17 cellular contexts compared by ENCODE assay signal in the genomic region with DNA sequence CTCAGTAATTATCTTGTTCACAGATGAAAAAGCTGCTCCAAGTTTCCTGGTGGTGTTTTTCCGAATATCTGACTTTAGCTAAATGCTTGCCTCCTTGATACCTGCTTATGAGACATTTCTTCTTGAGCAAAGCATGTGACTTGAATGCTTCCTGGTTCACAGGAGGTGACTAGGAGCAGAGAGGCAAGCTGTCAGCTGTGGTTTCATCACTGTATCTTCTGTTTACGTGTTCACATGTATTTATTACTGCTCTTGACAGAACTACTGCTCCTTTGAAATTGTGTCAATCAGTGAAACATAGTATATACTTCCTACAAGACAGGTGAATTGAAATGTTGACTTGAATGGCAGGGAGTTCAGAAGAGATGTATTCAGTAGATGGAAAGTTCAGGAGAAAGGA. TPM values are rescaled to one million over a fixed set of nuclear protein-coding genes. Genes with fewer than 3 reads are reported as not detected.
A peak's percentile ranks its signal among the peaks of the same experiment; 100 is the strongest.
DNase-seq lines count a peak whose midpoint lies in the region; ATAC-seq and TF ChIP-seq lines count a peak whose summit lies in the region.
"Had no signal": no experiment of that assay in that cellular context is flagged by ENCODE, and none has a peak within 500 bp of the region (broad histone marks: within the 10 kb centered on the region; RNA-seq: fewer than 3 reads in every experiment).

No MANE protein-coding gene starts in this region.

- peak; percentile 54 for ATAC-seq in activated naive CD8-positive, alpha-beta T cell treated with anti-CD3 and anti-CD28 coated beads, Interleukin-2, amount 50 U/mL, for 24 hours
- ATAC-seq: Panc1 had no signal

- no peak overlapping the region for H3K4me3 ChIP-seq in spleen
- H3K4me3 ChIP-seq: esophagus squamous epithelium, sigmoid colon, thoracic aorta had no signal

- H3K4me3 Mint-ChIP-seq in activated naive CD8-positive, alpha-beta T cell treated with anti-CD3 and anti-CD28 coated beads, Interleukin-2, amount 50 U/mL, for 24 hours: no peak overlapping the region
- no peak overlapping the region for H3K4me3 Mint-ChIP-seq in osteocyte (ENCODE audit: unreplicated experiment)
- H3K4me3 Mint-ChIP-seq: HFFc6 had no signal

- intact Hi-C loops in spleen (cut with DNase I; ENCODE audit: low total_unique reads): no loop called here

- H3K4me1 ChIP-seq in spleen: no peaks in the 10 kb centered on the region
- H3K4me1 ChIP-seq: sigmoid colon had no signal

- no peaks in the 10 kb centered on the region for H3K36me3 Mint-ChIP-seq in activated naive CD8-positive, alpha-beta T cell treated with anti-CD3 and anti-CD28 coated beads, Interleukin-2, amount 50 U/mL, for 24 hours (ENCODE audit: low read depth)
- no peaks in the 10 kb centered on the region for H3K36me3 Mint-ChIP-seq in osteocyte (ENCODE audit: unreplicated experiment)

- H3K27me3 ChIP-seq in spleen (replicated peaks in 1 of 7): no peaks in the 10 kb centered on the region
- H3K27me3 ChIP-seq: esophagus squamous epithelium, sigmoid colon had no signal

- no peaks in the 10 kb centered on the region for H3K36me3 ChIP-seq in spleen
- H3K36me3 ChIP-seq: esophagus squamous epithelium, sigmoid colon, thoracic aorta had no signal

- no peaks in the 10 kb centered on the region for H3K27me3 Mint-ChIP-seq in activated naive CD8-positive, alpha-beta T cell treated with anti-CD3 and anti-CD28 coated beads, Interleukin-2, amount 50 U/mL, for 24 hours
- H3K27me3 Mint-ChIP-seq in osteocyte (ENCODE audit: unreplicated experiment): no peaks in the 10 kb centered on the region

- H3K4me1 Mint-ChIP-seq in activated naive CD8-positive, alpha-beta T cell treated with anti-CD3 and anti-CD28 coated beads, Interleukin-2, amount 50 U/mL, for 24 hours: peaks cover 3% of the 10 kb centered on the region
- no peaks in the 10 kb centered on the region for H3K4me1 Mint-ChIP-seq in osteocyte (ENCODE audit: unreplicated experiment)

- WGBS in spleen, 5 donors: 52 to 74% (median 63%) methylated on average over 2 of the region's 2 CpGs

- no peaks in the 10 kb centered on the region for H3K9me3 ChIP-seq in spleen
- H3K9me3 ChIP-seq: esophagus squamous epithelium, sigmoid colon, thoracic aorta had no signal

- no peak overlapping the region for H3K27ac ChIP-seq in spleen
- H3K27ac ChIP-seq: 22Rv1, esophagus squamous epithelium, sigmoid colon, thoracic aorta had no signal

- no peaks in the 10 kb centered on the region for H3K9me3 Mint-ChIP-seq in activated naive CD8-positive, alpha-beta T cell treated with anti-CD3 and anti-CD28 coated beads, Interleukin-2, amount 50 U/mL, for 24 hours
- H3K9me3 Mint-ChIP-seq in osteocyte (ENCODE audit: unreplicated experiment): no peaks in the 10 kb centered on the region
- H3K9me3 Mint-ChIP-seq: HFFc6 had no signal

- no peak for TF ChIP-seq POLR2A in spleen (IDR thresholded peaks at IDR 0.05)

- H3K27ac Mint-ChIP-seq in activated naive CD8-positive, alpha-beta T cell treated with anti-CD3 and anti-CD28 coated beads, Interleukin-2, amount 50 U/mL, for 24 hours: no peak overlapping the region
- H3K27ac Mint-ChIP-seq in osteocyte (ENCODE audit: unreplicated experiment): no peak overlapping the region
- H3K27ac Mint-ChIP-seq: HFFc6 had no signal

- no peak for TF ChIP-seq CTCF in osteocyte (IDR thresholded peaks at IDR 0.05)
- no peak for TF ChIP-seq CTCF in spleen (IDR thresholded peaks at IDR 0.05 in 8 of 11, conservative IDR thresholded peaks at IDR 0.05 in 3 of 11)

- DNase-seq in DMS153 (lab: John Stamatoyannopoulos, UW) (peak; percentile 18), DMS153 treated with DMSO at 0.1 percent for 48 hours (lab: John Stamatoyannopoulos, UW; ENCODE audit: unreplicated experiment) (no peak), HuH-7 (ENCODE audit: low spot score) (peak; percentile 26), mucosa of gallbladder (ENCODE audit: low spot score) (peak; percentile 28), osteocyte (ENCODE audit: extremely low spot score, unreplicated experiment) (no peak), spleen (no peak)
- no peak for DNase-seq in activated naive CD8-positive, alpha-beta T cell treated with anti-CD3 and anti-CD28 coated beads, Interleukin-2, amount 50 U/mL, for 24 hours
- no peak for DNase-seq in stimulated activated CD4-positive, alpha-beta T cell treated with anti-CD3 and anti-CD28 coated beads, Interleukin-4, amount 100 ng/mL, for 24 hours
- DNase-seq: activated effector memory CD4-positive, alpha-beta T cell treated with Interleukin-2 at 50 U/mL for 16 hours; cerebellar nuclear complex; esophagus squamous epithelium; HFFc6; NCI-H2029 treated with DMSO at 0.1 percent for 48 hours; sigmoid colon had no signal

RNA-seq across cellular contexts. Expression of a gene that starts 8.9 kb away (rescaled TPM):
- 94.3 TPM for total RNA-seq in mucosa of gallbladder
- 111 and 118 TPM in 2 replicates for total RNA-seq in osteocyte
- 100 to 1,000 TPM in 6 of 7 donors, 10 to 100 TPM in 1; 92.6 to 425 (median 122) TPM for total RNA-seq in spleen
- 10 to 100 TPM; 18.0 to 34.4 (median 25.3) TPM for polyA plus RNA-seq in spleen

Comparison
In these comparisons a context has a peak if more than half of its experiments do, and no peak if none do; other contexts are left out.
1. DNase-seq: peak in DMS153 (single experiment), HuH-7 (single experiment) and mucosa of gallbladder (single experiment); none in DMS153 treated with DMSO at 0.1 percent for 48 hours (single experiment), activated naive CD8-positive, alpha-beta T cell treated with anti-CD3 and anti-CD28 coated beads, Interleukin-2, amount 50 U/mL, for 24 hours (single experiment), stimulated activated CD4-positive, alpha-beta T cell treated with anti-CD3 and anti-CD28 coated beads, Interleukin-4, amount 100 ng/mL, for 24 hours (single experiment), osteocyte (single experiment) and spleen (single experiment).